Comparison of ENCODE assay signal across 12 cellular contexts in the genomic region with DNA sequence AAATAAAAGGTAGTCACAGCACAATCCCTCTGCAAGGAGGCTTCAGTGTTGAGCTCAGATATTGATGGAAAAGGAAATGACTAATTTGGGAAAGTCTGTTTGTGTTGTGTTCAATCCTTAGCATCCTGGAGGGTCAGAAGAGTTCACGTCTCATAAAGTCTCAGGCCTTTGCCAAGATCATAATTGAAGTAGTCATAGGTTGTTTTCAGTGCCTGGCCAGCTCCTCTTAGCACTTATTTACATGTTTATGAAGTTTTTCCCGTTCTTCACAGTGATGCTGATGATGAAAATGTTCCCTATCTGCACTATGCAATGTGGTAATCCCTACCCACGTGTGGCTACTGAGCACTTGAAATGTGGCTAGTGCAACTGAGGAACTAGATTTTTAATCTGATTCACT.
DNase-seq lines count a peak whose midpoint lies in the region; TF ChIP-seq lines count a peak whose summit lies in the region.
"Had no signal": no experiment of that assay in that cellular context is flagged by ENCODE, and none has a peak within 500 bp of the region (broad histone marks: within the 10 kb centered on the region; RNA-seq: fewer than 3 reads in every experiment).

No MANE protein-coding gene starts in this region.

- H3K36me3 ChIP-seq in breast epithelium: no peaks in the 10 kb centered on the region
- H3K36me3 ChIP-seq: neutrophil had no signal

- intact Hi-C loops in breast epithelium (cut with DNase I; ENCODE audit: low total_unique reads): loop anchor here (2.0 kb wide), 1 partner anchor 26 kb away; no protein-coding TSS in a partner anchor

- no peak for TF ChIP-seq CTCF in breast epithelium (IDR thresholded peaks at IDR 0.05)

- no peaks in the 10 kb centered on the region for H3K9me3 ChIP-seq in breast epithelium
- H3K9me3 ChIP-seq: neutrophil had no signal

- peaks cover 0 to 9% of the 10 kb centered on the region in 2 donors for H3K4me1 ChIP-seq in breast epithelium

- DNase-seq in AG08395 (ENCODE audit: low spot score): peak; percentile 79
- DNase-seq in HS-5 (ENCODE audit: low read depth): peak; percentile 86
- DNase-seq in breast epithelium (ENCODE audit: low spot score in 2 of 2): no peak
- peak; percentile 92 for DNase-seq in kidney tubule cell (ENCODE audit: low spot score)
- DNase-seq in AML-193 (lab: John Stamatoyannopoulos, UW): no peak
- no peak for DNase-seq in dedifferentiated amniotic fluid mesenchymal stem cell (ENCODE audit: extremely low spot score)
- no peak for DNase-seq in NCI-H146 treated with DMSO at 0.1 percent for 48 hours (lab: John Stamatoyannopoulos, UW; ENCODE audit: unreplicated experiment)
- no peak for DNase-seq in NOMO-1 treated with dmso at 0.1 percent for 144 hours (lab: John Stamatoyannopoulos, UW; ENCODE audit: unreplicated experiment)
- DNase-seq: COR-L47, NCI-H1694 treated with DMSO at 0.1 percent for 48 hours, SIG-M5 had no signal

- TF ChIP-seq POLR2A in breast epithelium (IDR thresholded peaks at IDR 0.05): no peak

- no peaks in the 10 kb centered on the region for H3K27me3 ChIP-seq in breast epithelium
- H3K27me3 ChIP-seq: neutrophil had no signal

- peak overlapping the region; percentile 37 to 60 for H3K27ac ChIP-seq in breast epithelium
- H3K27ac ChIP-seq: neutrophil had no signal

- no peak overlapping the region for H3K4me3 ChIP-seq in breast epithelium

Comparison
In these comparisons a context has a peak if more than half of its experiments do, and no peak if none do; other contexts are left out.
1. DNase-seq: peak in AG08395 (single experiment), HS-5 (single experiment) and kidney tubule cell (single experiment); none in breast epithelium (0 of 2), AML-193 (0 of 2), dedifferentiated amniotic fluid mesenchymal stem cell (single experiment), NCI-H146 treated with DMSO at 0.1 percent for 48 hours (single experiment) and NOMO-1 treated with dmso at 0.1 percent for 144 hours (single experiment).